In genomic region chrX:65595460-65595876, GRCh38 we compare ENCODE assay signal across 1 cellular context.
A peak's percentile ranks its signal among the peaks of the same experiment; 100 is the strongest.
TF ChIP-seq lines count a peak whose summit lies in the region.

No MANE protein-coding gene starts in this region.

TF ChIP-seq in GM12878, 131 proteins besides CTCF, POLR2A, EP300 and RAD21 (continued from another document and continues in another):
- peak; percentile 11 for TF ChIP-seq CUX1 (IDR thresholded peaks at IDR 0.05; ENCODE audit: insufficient replicate concordance, low read depth, low read length)
- no peak for TF ChIP-seq BCL11A (IDR thresholded peaks at IDR 0.05; ENCODE audit: low read depth, low read length)
- no peak for TF ChIP-seq RFX5 (IDR thresholded peaks at IDR 0.05; ENCODE audit: low read depth, low read length)
- TF ChIP-seq CHD1 (IDR thresholded peaks at IDR 0.05; ENCODE audit: low read depth, low read length) = no peak
- TF ChIP-seq ZSCAN29 (IDR thresholded peaks at IDR 0.05) = no peak
- no peak for TF ChIP-seq KDM1A (IDR thresholded peaks at IDR 0.05; ENCODE audit: borderline replicate concordance)
- peak; percentile 41; the same call in 1 of the 2 replicates for TF ChIP-seq EED (IDR thresholded peaks at IDR 0.05; ENCODE audit: low read depth)
- no peak for TF ChIP-seq ZNF622 (IDR thresholded peaks at IDR 0.05)
- TF ChIP-seq ATF7 (IDR thresholded peaks at IDR 0.05; ENCODE audit: low read depth) = no peak
- TF ChIP-seq NFYA (IDR thresholded peaks at IDR 0.05; ENCODE audit: borderline replicate concordance, low read depth, low read length) = no peak
- TF ChIP-seq MYC (IDR thresholded peaks at IDR 0.05; ENCODE audit: insufficient read depth, insufficient read length, insufficient replicate concordance, low read length, severe bottlenecking) = no peak
- no peak for TF ChIP-seq CREM (IDR thresholded peaks at IDR 0.05; ENCODE audit: low read depth)
- TF ChIP-seq LARP7 (IDR thresholded peaks at IDR 0.05) = 0 out of 2 replicates have a peak, but pooled peaks have one; percentile 45
- TF ChIP-seq JUND (IDR thresholded peaks at IDR 0.05; ENCODE audit: low read depth, low read length) = no peak
- TF ChIP-seq JUNB (IDR thresholded peaks at IDR 0.05) = no peak
- no peak for TF ChIP-seq PBX3 (IDR thresholded peaks at IDR 0.05; ENCODE audit: insufficient replicate concordance, low read depth, low read length)
- no peak for TF ChIP-seq BRCA1 (IDR thresholded peaks at IDR 0.05; ENCODE audit: low read depth, low read length)
- no peak for TF ChIP-seq GATAD2B (conservative IDR thresholded peaks at IDR 0.05; ENCODE audit: low read depth)
- TF ChIP-seq NRF1 (conservative IDR thresholded peaks at IDR 0.05; ENCODE audit: low read depth, low read length) = no peak; the same call in 1 of the 2 replicates
- TF ChIP-seq SP1 (IDR thresholded peaks at IDR 0.05; ENCODE audit: low read depth, low read length) = peak; percentile 31
- TF ChIP-seq MTA2 (IDR thresholded peaks at IDR 0.05; ENCODE audit: low read depth) = no peak; the same call in 1 of the 2 replicates
- TF ChIP-seq ZNF274 (IDR thresholded peaks at IDR 0.05; ENCODE audit: insufficient read depth, insufficient read length) = no peak
- TF ChIP-seq CBFB (IDR thresholded peaks at IDR 0.05; ENCODE audit: low read depth) = peak; percentile 58; the same call in 1 of the 2 replicates
- TF ChIP-seq YY1 (IDR thresholded peaks at IDR 0.05; ENCODE audit: low read depth, low read length) = peak; percentile 73
- no peak for TF ChIP-seq ZNF217 (IDR thresholded peaks at IDR 0.05)
- TF ChIP-seq POLR2AphosphoS5 (IDR thresholded peaks at IDR 0.05; ENCODE audit: low read length) = no peak
- TF ChIP-seq CBX5 (IDR thresholded peaks at IDR 0.05; ENCODE audit: low read depth) = peak; percentile 57; the same call in 1 of the 2 replicates
- TF ChIP-seq USF1 (IDR thresholded peaks at IDR 0.05; ENCODE audit: borderline replicate concordance, extremely low read length, insufficient read depth, low read depth, low read length) = no peak
- TF ChIP-seq SPI1 (IDR thresholded peaks at IDR 0.05; ENCODE audit: borderline replicate concordance, insufficient read depth, low read depth, low read length) = peak; percentile 58; the same call in 1 of the 2 replicates
- peak; percentile 51 for TF ChIP-seq ZNF24 (IDR thresholded peaks at IDR 0.05)
- peak; percentile 57; the same call in 1 of the 2 replicates for TF ChIP-seq RB1 (IDR thresholded peaks at IDR 0.05; ENCODE audit: borderline replicate concordance)
- TF ChIP-seq FOS (IDR thresholded peaks at IDR 0.05; ENCODE audit: borderline replicate concordance, extremely low read depth, insufficient read length) = no peak
- no peak for TF ChIP-seq HDGF (IDR thresholded peaks at IDR 0.05)
- no peak for TF ChIP-seq MTA3 (IDR thresholded peaks at IDR 0.05; ENCODE audit: borderline replicate concordance, low read length)
- TF ChIP-seq RELA (IDR thresholded peaks at IDR 0.05; ENCODE audit: borderline replicate concordance, partially characterized antibody) = no peak
- no peak for TF ChIP-seq SRF (IDR thresholded peaks at IDR 0.05; ENCODE audit: low read depth in 2 of 2, low read length in 2 of 2)
- no peak for TF ChIP-seq ZBTB4 (CRISPR knock-in tag; IDR thresholded peaks at IDR 0.05)
- no peak for TF ChIP-seq GABPA (IDR thresholded peaks at IDR 0.05; ENCODE audit: low read depth)
- no peak for TF ChIP-seq MEF2B (IDR thresholded peaks at IDR 0.05; ENCODE audit: partially characterized antibody, poor library complexity, severe bottlenecking)
- TF ChIP-seq RAD51 (IDR thresholded peaks at IDR 0.05) = no peak
- no peak for TF ChIP-seq ZNF592 (IDR thresholded peaks at IDR 0.05)
- no peak for TF ChIP-seq ELK1 (IDR thresholded peaks at IDR 0.05; ENCODE audit: low read depth, low read length)
- no peak for TF ChIP-seq USF2 (IDR thresholded peaks at IDR 0.05; ENCODE audit: borderline replicate concordance, low read depth, low read length)
- TF ChIP-seq IRF5 (IDR thresholded peaks at IDR 0.05; ENCODE audit: borderline replicate concordance) = no peak
- no peak for TF ChIP-seq CEBPB (IDR thresholded peaks at IDR 0.05; ENCODE audit: borderline replicate concordance in 1 of 2, low read depth in 2 of 2, low read length in 2 of 2)
- TF ChIP-seq NFXL1 (IDR thresholded peaks at IDR 0.05; ENCODE audit: borderline replicate concordance) = no peak
- no peak for TF ChIP-seq E2F4 (IDR thresholded peaks at IDR 0.05; ENCODE audit: low read depth, low read length)
